In genomic region chr9:120829650-120830049, GRCh38 we compare ENCODE assay signal across 22 cellular contexts. TPM values are rescaled to one million over a fixed set of nuclear protein-coding genes. Genes with fewer than 3 reads are reported as not detected.
DNase-seq lines count a peak whose midpoint lies in the region; ATAC-seq and TF ChIP-seq lines count a peak whose summit lies in the region.
"Had no signal": no experiment of that assay in that cellular context is flagged by ENCODE, and none has a peak within 500 bp of the region (broad histone marks: within the 10 kb centered on the region; RNA-seq: fewer than 3 reads in every experiment).

No MANE protein-coding gene starts in this region.

- no peak overlapping the region for H3K4me2 ChIP-seq in GM23248 (ENCODE audit: unreplicated experiment)
- H3K4me2 ChIP-seq in IMR-90 (ENCODE audit: low read depth, low read length) = no peak overlapping the region
- H3K4me2 ChIP-seq in osteoblast (ENCODE audit: insufficient read depth, low read length) = peak overlapping the region; percentile 18
- H3K4me2 ChIP-seq: A549, GM23338, KMS-11, PC-9 had no signal

- no peak for ATAC-seq in IMR-90 (ENCODE audit: low read depth)
- ATAC-seq: A549, GM23338, Right ventricle myocardium inferior had no signal

- peaks cover 42% of the 10 kb centered on the region for H3K36me3 Mint-ChIP-seq in activated naive CD4-positive, alpha-beta T cell treated with anti-CD3 and anti-CD28 coated beads for 36 hours (ENCODE audit: low read depth)
- H3K36me3 Mint-ChIP-seq: IgD-negative memory B cell had no signal

- H3K4me3 Mint-ChIP-seq in activated naive CD4-positive, alpha-beta T cell treated with anti-CD3 and anti-CD28 coated beads for 36 hours = no peak overlapping the region
- H3K4me3 Mint-ChIP-seq: CD4-positive, alpha-beta memory T cell; GM23338; IgD-negative memory B cell had no signal

- H3K27me3 ChIP-seq in GM23248 (replicated peaks; ENCODE audit: insufficient read depth) (no peaks in the 10 kb centered on the region), IMR-90 (ENCODE audit: control insufficient read depth, insufficient read depth, low read length) (no peaks in the 10 kb centered on the region), osteoblast (ENCODE audit: insufficient read depth, low read length) (no peaks in the 10 kb centered on the region)
- H3K27me3 ChIP-seq: SJCRH30 had no signal

- peaks cover 8% of the 10 kb centered on the region; the same call in 1 of the 2 replicates for H3K4me1 ChIP-seq in GM23248 (ENCODE audit: insufficient read depth)
- H3K4me1 ChIP-seq in IMR-90 (ENCODE audit: control insufficient read depth, insufficient read depth, low read length) = no peaks in the 10 kb centered on the region; the same call in 1 of the 2 replicates
- peaks cover 11% of the 10 kb centered on the region for H3K4me1 ChIP-seq in osteoblast (ENCODE audit: insufficient read depth, low read length)
- H3K4me1 ChIP-seq: A549, Caco-2, SJCRH30 had no signal

- H3K79me2 ChIP-seq in GM23248 (ENCODE audit: insufficient read depth) (peaks cover 21% of the 10 kb centered on the region), osteoblast (ENCODE audit: insufficient read depth, low read length) (peaks cover 15% of the 10 kb centered on the region)

- H4K5ac ChIP-seq in IMR-90 (ENCODE audit: low read depth, low read length) = no peak overlapping the region

- H3K9me1 ChIP-seq in IMR-90 (ENCODE audit: insufficient read depth, low read length) = no peaks in the 10 kb centered on the region

- peak overlapping the region; percentile 7 for H3K27ac Mint-ChIP-seq in activated naive CD4-positive, alpha-beta T cell treated with anti-CD3 and anti-CD28 coated beads for 36 hours
- H3K27ac Mint-ChIP-seq: GM23338 had no signal

- no peak overlapping the region for H2BK120ac ChIP-seq in IMR-90 (ENCODE audit: low read depth, low read length)

- no peak overlapping the region for H4K8ac ChIP-seq in IMR-90 (ENCODE audit: low read depth in 2 of 2, low read length in 2 of 2)

- H3K27me3 Mint-ChIP-seq in activated naive CD4-positive, alpha-beta T cell treated with anti-CD3 and anti-CD28 coated beads for 36 hours (ENCODE audit: low read depth) = no peaks in the 10 kb centered on the region
- H3K27me3 Mint-ChIP-seq: CD4-positive, alpha-beta memory T cell; IgD-negative memory B cell had no signal

- H3K9ac ChIP-seq in GM23248 (no peak overlapping the region), IMR-90 (ENCODE audit: low read depth, low read length) (no peak overlapping the region)
- H3K9ac ChIP-seq: KMS-11 had no signal

- H2AFZ ChIP-seq in GM23248 = no peak overlapping the region
- H2AFZ ChIP-seq in IMR-90 (replicated peaks; ENCODE audit: low read length, poor library complexity) = no peak overlapping the region
- no peak overlapping the region for H2AFZ ChIP-seq in osteoblast (ENCODE audit: low read length)
- H2AFZ ChIP-seq: GM23338, PC-9 had no signal

- dilution Hi-C loops in IMR-90 (cut with HindIII; ENCODE audit: low sequenced_read_pairs, unreplicated experiment) = no loop called here

- no peaks in the 10 kb centered on the region for H3K9me3 ChIP-seq in GM23248 (ENCODE audit: low read depth)
- H3K9me3 ChIP-seq in IMR-90 (ENCODE audit: control insufficient read depth, insufficient read depth, low read length) = no peaks in the 10 kb centered on the region
- no peaks in the 10 kb centered on the region for H3K9me3 ChIP-seq in osteoblast (ENCODE audit: low read depth, low read length)
- H3K9me3 ChIP-seq: HAP-1, SJCRH30 had no signal

- H2BK5ac ChIP-seq in IMR-90 (ENCODE audit: low read depth, low read length, poor library complexity, severe bottlenecking) = peak overlapping the region; percentile 81

- intact Hi-C loops in activated naive CD4-positive, alpha-beta T cell treated with anti-CD3 and anti-CD28 coated beads for 36 hours (cut with micrococcal nuclease) = loop anchor here (2.0 kb wide), 1 partner anchor 13 kb away; the partner anchor contains the start of gene PSMD5
- intact Hi-C loops in IMR-90 (cut with micrococcal nuclease) = loop anchor here (10.0 kb wide), 1 partner anchor 205 kb away; no protein-coding TSS in a partner anchor

- H2BK20ac ChIP-seq in IMR-90 (ENCODE audit: low read depth, low read length) = no peak overlapping the region

- H3K27ac ChIP-seq in GM23248 (peak overlapping the region; percentile 30; the same call in 1 of the 2 replicates), IMR-90 (ENCODE audit: insufficient read depth, low read length) (no peak overlapping the region), osteoblast (ENCODE audit: low read depth, low read length) (peak overlapping the region; percentile 67)
- H3K27ac ChIP-seq: A549, KMS-11, PC-9, SJCRH30 had no signal

- TF ChIP-seq POLR2A in IMR-90 (IDR thresholded peaks at IDR 0.05; ENCODE audit: low read depth, low read length) = no peak

- CTCF ChIA-PET in activated naive CD4-positive, alpha-beta T cell treated with anti-CD3 and anti-CD28 coated beads for 36 hours (lab: Charles Lee) = no interaction called here
- CTCF ChIA-PET in IMR-90 (lab: Yijun Ruan, JAX) = no interaction called here

- no peak overlapping the region for H3K4ac ChIP-seq in IMR-90 (ENCODE audit: low read depth, low read length)

- no peak overlapping the region for H3K56ac ChIP-seq in IMR-90 (ENCODE audit: extremely low read depth, insufficient read depth, low read length)

- no TSS peak for BruUV-seq in IMR-90 (replicated peaks; lab: Mats Ljungman, UMichigan)

- H3K9me2 ChIP-seq in GM23248 (ENCODE audit: insufficient read depth) = no peaks in the 10 kb centered on the region

- WGBS in GM23248 (ENCODE audit: low coverage in 1 of 2, low lambda C conversion rate in 2 of 2, missing lambda C conversion rate in 2 of 2), 2 experiments = 91 to 95% methylated on average over 1 of the region's 1 CpG
- WGBS in IMR-90 (ENCODE audit: extremely low coverage in 2 of 2, insufficient read length in 1 of 2), 2 experiments = no CpG with 5 or more reads among the region's 1 CpG

- peaks cover 15% of the 10 kb centered on the region for H3K4me1 Mint-ChIP-seq in activated naive CD4-positive, alpha-beta T cell treated with anti-CD3 and anti-CD28 coated beads for 36 hours (ENCODE audit: low read depth)

- TF ChIP-seq CTCF in IMR-90 (conservative IDR thresholded peaks at IDR 0.05; ENCODE audit: low read depth, low read length) = no peak
- no peak for TF ChIP-seq CTCF in osteoblast (IDR thresholded peaks at IDR 0.05; ENCODE audit: extremely low read depth, low read depth, low read length)

- peaks cover 17% of the 10 kb centered on the region for H3F3A ChIP-seq in GM23248 (ENCODE audit: insufficient read depth)

- H3K4me3 ChIP-seq in GM23248 (no peak overlapping the region), IMR-90 (ENCODE audit: insufficient read depth, low read depth, low read length) (no peak overlapping the region), osteoblast (ENCODE audit: insufficient read depth, low read length) (no peak overlapping the region)
- H3K4me3 ChIP-seq: A549, GM23338, HAP-1, PC-9, SJCRH30 had no signal

- H4K20me1 ChIP-seq in GM23248 (ENCODE audit: insufficient read depth) (no peaks in the 10 kb centered on the region), IMR-90 (ENCODE audit: insufficient read depth, low read length) (no peaks in the 10 kb centered on the region; the same call in 1 of the 2 replicates), osteoblast (ENCODE audit: insufficient read depth, low read length) (peaks cover 4% of the 10 kb centered on the region)

- no peak for TF ChIP-seq RAD21 in IMR-90 (IDR thresholded peaks at IDR 0.05; ENCODE audit: low read length)

- H2BK15ac ChIP-seq in IMR-90 (ENCODE audit: low read depth, low read length) = no peak overlapping the region

- no peak overlapping the region; the same call in 1 of the 2 replicates for H3K18ac ChIP-seq in IMR-90 (ENCODE audit: low read depth, low read length)

- POLR2A ChIA-PET in IMR-90 (lab: Charles Lee; ENCODE audit: unreplicated experiment) = interaction anchor here (0.5 kb wide), 1 partner anchor 124 kb away, joined by 12 read pairs; no protein-coding TSS in a partner anchor

- H2AK9ac ChIP-seq in IMR-90 (replicated peaks; ENCODE audit: low read depth, low read length, poor library complexity) = no peak overlapping the region

- H3K36me3 ChIP-seq in GM23248 (ENCODE audit: low read depth) (peaks cover 52% of the 10 kb centered on the region), IMR-90 (ENCODE audit: control insufficient read depth, insufficient read depth, low read length) (peaks cover 25% of the 10 kb centered on the region), osteoblast (ENCODE audit: insufficient read depth, low read length) (peaks cover 47% of the 10 kb centered on the region)
- H3K36me3 ChIP-seq: HAP-1 had no signal

- H2AK5ac ChIP-seq in IMR-90 (ENCODE audit: low read depth, low read length) = no peak overlapping the region

- no peak overlapping the region for H3K23ac ChIP-seq in IMR-90 (ENCODE audit: low read depth, low read length)

- H4K91ac ChIP-seq in IMR-90 (ENCODE audit: insufficient read depth, low read depth, low read length) = no peak overlapping the region

- no peak overlapping the region for H3K14ac ChIP-seq in IMR-90 (replicated peaks; ENCODE audit: low read depth, low read length)

- in situ Hi-C loops in GM23248 (cut with MboI) (no loop called here), IMR-90 (cut with MboI; ENCODE audit: low sequenced_read_pairs) (no loop called here)

- peaks cover 17 to 32% of the 10 kb centered on the region in 2 experiments; a peak in 3 of 4 replicates for H3K79me1 ChIP-seq in IMR-90 (ENCODE audit: low read depth in 1 of 2, low read length in 2 of 2)

- DNase-seq in activated naive CD4-positive, alpha-beta T cell treated with anti-CD3 and anti-CD28 coated beads for 36 hours = no peak
- no peak for DNase-seq in activated naive CD4-positive, alpha-beta T cell treated with anti-CD3 and anti-CD28 coated beads, Interleukin-2, amount 50 U/mL, for 16 hours
- DNase-seq in GM23248 (no peak), IMR-90 (no peak), osteoblast (ENCODE audit: insufficient read length, low spot score, missing footprints) (no peak), NCI-H2227 (lab: John Stamatoyannopoulos, UW; ENCODE audit: unreplicated experiment) (no peak), cerebellar nuclear complex (lab: John Stamatoyannopoulos, UW) (no peak)
- DNase-seq: C1 segment of cervical spinal cord; Caco-2; CD4-positive, alpha-beta memory T cell; MM.1S; NCI-H2029 treated with DMSO at 0.1 percent for 48 hours; NCI-H2227 treated with DMSO at 0.1 percent for 48 hours; NCI-H526 treated with DMSO at 0.1 percent for 48 hours; PC-9; SJCRH30 had no signal

- H3K9me3 Mint-ChIP-seq in activated naive CD4-positive, alpha-beta T cell treated with anti-CD3 and anti-CD28 coated beads for 36 hours = no peaks in the 10 kb centered on the region
- H3K9me3 Mint-ChIP-seq: CD4-positive, alpha-beta memory T cell; GM23338 had no signal

RNA-seq across cellular contexts. Expression of gene PSMD5, which starts 13.1 kb away (rescaled TPM):
- total RNA-seq in activated naive CD4-positive, alpha-beta T cell treated with anti-CD3 and anti-CD28 coated beads for 36 hours = 10 to 100 TPM; 62.1 to 63.5 TPM
- total RNA-seq in GM23248 (2014; rRNA removed; shearing (Covaris generic)) = 34.7 and 37.2 TPM in 2 replicates
- polyA plus RNA-seq in GM23248 (2016; fragmentation: Nextera tagmentation; extraction: Ambion mirVana) (43.1 and 43.3 TPM in 2 replicates), IMR-90 (2012; rRNA removed) (23.1 and 26.1 TPM in 2 replicates)
- total RNA-seq in IMR-90 (2012; rRNA removed) (25.6 and 38.9 TPM in 2 replicates), osteoblast (32.6 and 34.2 TPM in 2 replicates)
- polyA plus RNA-seq in IMR-90 (2012; cell fraction: cytosol; rRNA removed) = 8.2 and 8.4 TPM in 2 replicates
- polyA plus RNA-seq in IMR-90 (2012; cell fraction: nucleus; rRNA removed; ENCODE audit: low replicate concordance) = 3.0 and 16.9 TPM in 2 replicates

RNA-seq across cellular contexts. Expression of gene FBXW2, which starts 36.4 kb away (rescaled TPM):
- 10 to 100 TPM; 60.8 to 64.4 TPM for total RNA-seq in activated naive CD4-positive, alpha-beta T cell treated with anti-CD3 and anti-CD28 coated beads for 36 hours
- 18.3 and 23.7 TPM in 2 replicates for total RNA-seq in GM23248 (2014; rRNA removed; shearing (Covaris generic))
- polyA plus RNA-seq in GM23248 (2016; fragmentation: Nextera tagmentation; extraction: Ambion mirVana) (45.5 and 47.1 TPM in 2 replicates), IMR-90 (2012; rRNA removed) (32.3 and 43.5 TPM in 2 replicates)
- total RNA-seq in IMR-90 (2012; rRNA removed) (27.1 and 35.6 TPM in 2 replicates), osteoblast (36.9 and 41.0 TPM in 2 replicates)
- polyA plus RNA-seq in IMR-90 (2012; cell fraction: cytosol; rRNA removed) = 11.1 and 19.2 TPM in 2 replicates
- polyA plus RNA-seq in IMR-90 (2012; cell fraction: nucleus; rRNA removed; ENCODE audit: low replicate concordance) = 15.6 and 45.3 TPM in 2 replicates

RNA-seq across cellular contexts. Expression of gene PHF19, which starts 47.3 kb away (rescaled TPM):
- total RNA-seq in activated naive CD4-positive, alpha-beta T cell treated with anti-CD3 and anti-CD28 coated beads for 36 hours = 100 to 1,000 TPM; 289 to 295 TPM
- 16.7 and 28.2 TPM in 2 replicates for total RNA-seq in GM23248 (2014; rRNA removed; shearing (Covaris generic))
- polyA plus RNA-seq in GM23248 (2016; fragmentation: Nextera tagmentation; extraction: Ambion mirVana) (15.1 and 17.1 TPM in 2 replicates), IMR-90 (2012; rRNA removed) (55.6 and 56.9 TPM in 2 replicates)
- total RNA-seq in IMR-90 (2012; rRNA removed) (36.1 and 37.6 TPM in 2 replicates), osteoblast (13.8 and 16.6 TPM in 2 replicates)
- polyA plus RNA-seq in IMR-90 (2012; cell fraction: cytosol; rRNA removed) = 52.9 and 59.9 TPM in 2 replicates
- 37.1 and 52.4 TPM in 2 replicates for polyA plus RNA-seq in IMR-90 (2012; cell fraction: nucleus; rRNA removed; ENCODE audit: low replicate concordance)
